3 cellular contexts compared by ENCODE assay signal in genomic region chr12:60465060-60465459, GRCh38.
TF ChIP-seq lines count a peak whose summit lies in the region.

No MANE protein-coding gene starts in this region.

TF ChIP-seq in HepG2, 621 proteins besides CTCF, POLR2A, EP300 and RAD21:
- peak; percentile 54; the same call in 1 of the 2 replicates for TF ChIP-seq MAFF (IDR thresholded peaks at IDR 0.05; ENCODE audit: low read depth, low read length)
- TF ChIP-seq ZNF33A (CRISPR knock-in tag; IDR thresholded peaks at IDR 0.05; ENCODE audit: borderline replicate concordance), result no peak
- TF ChIP-seq MAFK (conservative IDR thresholded peaks at IDR 0.05 in 1 of 2, IDR thresholded peaks at IDR 0.05 in 1 of 2; ENCODE audit: low read length in 2 of 2), result peak; percentile 28 to 72; a peak in 3 of 4 replicates
TF ChIP-seq in HepG2: peak in this region for 2.

TF ChIP-seq in A549, 52 proteins besides CTCF, POLR2A, EP300 and RAD21:
- TF ChIP-seq MAFK (IDR thresholded peaks at IDR 0.05; ENCODE audit: partially characterized antibody) (peak; percentile 56), RARB (CRISPR knock-in tag; IDR thresholded peaks at IDR 0.05) (no peak)

TF ChIP-seq in IMR-90, 13 proteins besides CTCF, POLR2A, EP300 and RAD21:
- TF ChIP-seq CEBPB (IDR thresholded peaks at IDR 0.05; ENCODE audit: low read depth, low read length), result no peak
- no peak for TF ChIP-seq RCOR1 (IDR thresholded peaks at IDR 0.05; ENCODE audit: insufficient replicate concordance, low read length)
- peak; percentile 72 for TF ChIP-seq MAFK (IDR thresholded peaks at IDR 0.05; ENCODE audit: low read depth, low read length)
